ENCODE assay signal across 16 cellular contexts in genomic region chr12:1913377-1914115, GRCh38. TPM values are rescaled to one million over a fixed set of nuclear protein-coding genes. Genes with fewer than 3 reads are reported as not detected.
DNase-seq lines count a peak whose midpoint lies in the region; ATAC-seq, FAIRE-seq and TF ChIP-seq lines count a peak whose summit lies in the region.
"Had no signal": no experiment of that assay in that cellular context is flagged by ENCODE, and none has a peak within 500 bp of the region (broad histone marks: within the 10 kb centered on the region; RNA-seq: fewer than 3 reads in every experiment).

No MANE protein-coding gene starts in this region.

- FAIRE-seq in HepG2 (lab: Jason Lieb, UNC): no peak
- FAIRE-seq: H54 had no signal

- 14% methylated on average over 5 of the region's 12 CpGs for WGBS in HepG2 (ENCODE audit: low lambda C conversion rate)

- no peak for TF ChIP-seq RAD21 in HepG2 (CRISPR knock-in tag; IDR thresholded peaks at IDR 0.05)

- BruUV-seq in HepG2 (replicated peaks; lab: Mats Ljungman, UMichigan): no TSS peak

- H3K36me3 ChIP-seq in vagina: no peaks in the 10 kb centered on the region
- no peaks in the 10 kb centered on the region for H3K36me3 ChIP-seq in HepG2 (replicated peaks in 1 of 2; ENCODE audit: control insufficient read depth in 1 of 2, insufficient read depth in 2 of 2, low read length in 2 of 2)
- H3K36me3 ChIP-seq: thoracic aorta had no signal

- no peak overlapping the region for H3K9ac ChIP-seq in HepG2 (ENCODE audit: insufficient read depth, low read depth, low read length)

- H3K27ac ChIP-seq in vagina (no peak overlapping the region), HepG2 (ENCODE audit: extremely low read length, insufficient read depth, low read length) (no peak overlapping the region)
- H3K27ac ChIP-seq: thoracic aorta had no signal

- intact Hi-C loops in activated naive CD4-positive, alpha-beta T cell treated with anti-CD3 and anti-CD28 coated beads for 36 hours (cut with micrococcal nuclease): no loop called here
- intact Hi-C loops in vagina (cut with DNase I) (no loop called here), HepG2 (cut with micrococcal nuclease; ENCODE audit: unreplicated experiment) (no loop called here)

- no peak overlapping the region for H3K4me2 ChIP-seq in HepG2 (ENCODE audit: low read depth, low read length)

- peak; percentile 13 for DNase-seq in activated naive CD4-positive, alpha-beta T cell treated with anti-CD3 and anti-CD28 coated beads, Interleukin-2, amount 10 ng/mL, durations not matched to agents 7 days and 5 days
- DNase-seq in activated naive CD4-positive, alpha-beta T cell treated with anti-CD3 and anti-CD28 coated beads for 36 hours: no peak
- DNase-seq in T-helper 17 cell: no peak
- peak; percentile 35 for DNase-seq in left lobe of liver (ENCODE audit: low spot score)
- DNase-seq in vagina (ENCODE audit: extremely low spot score in 2 of 2): peak; percentile 70 to 74
- DNase-seq in HepG2 (ENCODE audit: low spot score): no peak
- DNase-seq: activated gamma-delta T cell; NCI-H1105; NK-92 treated with Interleukin-12 subunit alpha and Interleukin-12 subunit beta, amount 100 ng/mL, for 24 hours; SHP77 treated with DMSO at 0.1 percent for 48 hours had no signal

- no peak for ATAC-seq in T-helper 17 cell
- no peak for ATAC-seq in left lobe of liver
- no peak for ATAC-seq in HG02798 (IDR thresholded peaks at IDR 0.05; ENCODE audit: poor library complexity, unreplicated experiment)
- ATAC-seq in HG03457 (IDR thresholded peaks at IDR 0.05; ENCODE audit: unreplicated experiment): no peak
- no peak; the same call in 2 of the 3 replicates for ATAC-seq in HepG2
- ATAC-seq: naive thymus-derived CD8-positive, alpha-beta T cell had no signal

- in situ Hi-C loops in HepG2 (cut with HindIII; ENCODE audit: extremely low pct_ligation_motif_present, low pct_unique_long_range_greater_than_20kb): no loop called here

- POLR2A ChIA-PET in HepG2 (lab: Yijun Ruan, JAX): no interaction called here

- H3K9me3 Mint-ChIP-seq in activated naive CD4-positive, alpha-beta T cell treated with anti-CD3 and anti-CD28 coated beads, Interleukin-2, amount 10 ng/mL, durations not matched to agents 7 days and 5 days: peaks cover 2% of the 10 kb centered on the region
- H3K9me3 Mint-ChIP-seq in activated naive CD4-positive, alpha-beta T cell treated with anti-CD3 and anti-CD28 coated beads for 36 hours: no peaks in the 10 kb centered on the region

- H3K27me3 ChIP-seq in vagina (no peaks in the 10 kb centered on the region), HepG2 (ENCODE audit: control insufficient read depth in 1 of 2, insufficient read depth in 2 of 2, low read length in 2 of 2) (peaks cover 10 to 48% of the 10 kb centered on the region in 2 experiments; a peak in 4 of 5 replicates)

- CTCF ChIA-PET in activated naive CD4-positive, alpha-beta T cell treated with anti-CD3 and anti-CD28 coated beads, Interleukin-2, amount 10 ng/mL, durations not matched to agents 7 days and 5 days (lab: Charles Lee): interaction anchor here (0.8 kb wide), 1 partner anchor 123 kb away, joined by 3 read pairs; no protein-coding TSS in a partner anchor
- CTCF ChIA-PET in activated naive CD4-positive, alpha-beta T cell treated with anti-CD3 and anti-CD28 coated beads for 36 hours (lab: Charles Lee): interaction anchor here (0.5 to 1.6 kb wide), 3 partner anchors 26 to 770 kb away, joined by 4 to 6 read pairs (median 5); no protein-coding TSS in a partner anchor
- CTCF ChIA-PET in HepG2 (lab: Yijun Ruan, JAX; ENCODE audit: low intra/inter-chr PET ratio, low total read pairs): no interaction called here

- H3K36me3 Mint-ChIP-seq in activated naive CD4-positive, alpha-beta T cell treated with anti-CD3 and anti-CD28 coated beads, Interleukin-2, amount 10 ng/mL, durations not matched to agents 7 days and 5 days: peaks cover 7% of the 10 kb centered on the region
- peaks cover 1% of the 10 kb centered on the region for H3K36me3 Mint-ChIP-seq in activated naive CD4-positive, alpha-beta T cell treated with anti-CD3 and anti-CD28 coated beads for 36 hours (ENCODE audit: low read depth)
- no peaks in the 10 kb centered on the region for H3K36me3 Mint-ChIP-seq in T-helper 17 cell (ENCODE audit: low read depth)
- H3K36me3 Mint-ChIP-seq: IgD-negative memory B cell had no signal

- H3K9me3 ChIP-seq in T-helper 17 cell (ENCODE audit: control insufficient read depth, low read length, poor library complexity, severe bottlenecking): no peaks in the 10 kb centered on the region
- no peaks in the 10 kb centered on the region for H3K9me3 ChIP-seq in vagina
- no peaks in the 10 kb centered on the region for H3K9me3 ChIP-seq in HepG2 (ENCODE audit: low read length)
- H3K9me3 ChIP-seq: thoracic aorta had no signal

- TF ChIP-seq POLR2A in vagina (IDR thresholded peaks at IDR 0.05) (no peak), HepG2 (IDR thresholded peaks at IDR 0.05; ENCODE audit: insufficient read depth in 1 of 2, low read depth in 2 of 2, low read length in 2 of 2) (no peak)

- no peaks in the 10 kb centered on the region for H4K20me1 ChIP-seq in HepG2 (ENCODE audit: insufficient read depth, low read length)

- TF ChIP-seq CTCF in vagina (IDR thresholded peaks at IDR 0.05) (no peak), HepG2 (CRISPR knock-in tag; IDR thresholded peaks at IDR 0.05) (no peak)

- H3K4me3 Mint-ChIP-seq in activated naive CD4-positive, alpha-beta T cell treated with anti-CD3 and anti-CD28 coated beads, Interleukin-2, amount 10 ng/mL, durations not matched to agents 7 days and 5 days: no peak overlapping the region
- no peak overlapping the region for H3K4me3 Mint-ChIP-seq in activated naive CD4-positive, alpha-beta T cell treated with anti-CD3 and anti-CD28 coated beads for 36 hours
- H3K4me3 Mint-ChIP-seq in T-helper 17 cell: peak overlapping the region; percentile 39
- H3K4me3 Mint-ChIP-seq: IgD-negative memory B cell; naive thymus-derived CD8-positive, alpha-beta T cell had no signal

- no peak overlapping the region for H2AFZ ChIP-seq in HepG2 (ENCODE audit: low read length)

- H3K4me1 ChIP-seq in vagina (no peaks in the 10 kb centered on the region), HepG2 (ENCODE audit: insufficient read depth, low read length) (peaks cover 13% of the 10 kb centered on the region; the same call in 1 of the 2 replicates)

- H3K4me3 ChIP-seq in vagina: no peak overlapping the region
- H3K4me3 ChIP-seq in HepG2 (replicated peaks in 1 of 3; ENCODE audit: insufficient read depth in 1 of 3, low read depth in 2 of 3, low read length in 3 of 3): no peak overlapping the region
- H3K4me3 ChIP-seq: thoracic aorta had no signal

- peaks cover 31% of the 10 kb centered on the region for H3K4me1 Mint-ChIP-seq in activated naive CD4-positive, alpha-beta T cell treated with anti-CD3 and anti-CD28 coated beads, Interleukin-2, amount 10 ng/mL, durations not matched to agents 7 days and 5 days
- H3K4me1 Mint-ChIP-seq in activated naive CD4-positive, alpha-beta T cell treated with anti-CD3 and anti-CD28 coated beads for 36 hours (ENCODE audit: low read depth): peaks cover 18% of the 10 kb centered on the region
- peaks cover 17% of the 10 kb centered on the region for H3K4me1 Mint-ChIP-seq in T-helper 17 cell

- H3K27ac Mint-ChIP-seq in activated naive CD4-positive, alpha-beta T cell treated with anti-CD3 and anti-CD28 coated beads, Interleukin-2, amount 10 ng/mL, durations not matched to agents 7 days and 5 days: no peak overlapping the region
- no peak overlapping the region for H3K27ac Mint-ChIP-seq in activated naive CD4-positive, alpha-beta T cell treated with anti-CD3 and anti-CD28 coated beads for 36 hours
- no peak overlapping the region for H3K27ac Mint-ChIP-seq in T-helper 17 cell

- H3K79me2 ChIP-seq in HepG2 (ENCODE audit: insufficient read depth, low read length): no peaks in the 10 kb centered on the region

- TF ChIP-seq EP300 in HepG2 (IDR thresholded peaks at IDR 0.05; ENCODE audit: low read depth in 2 of 2, low read length in 2 of 2) (no peak), HepG2 (CRISPR knock-in tag; IDR thresholded peaks at IDR 0.05; ENCODE audit: borderline replicate concordance) (no peak)

- peaks cover 47% of the 10 kb centered on the region for H3K27me3 Mint-ChIP-seq in activated naive CD4-positive, alpha-beta T cell treated with anti-CD3 and anti-CD28 coated beads, Interleukin-2, amount 10 ng/mL, durations not matched to agents 7 days and 5 days
- peaks cover 2% of the 10 kb centered on the region for H3K27me3 Mint-ChIP-seq in activated naive CD4-positive, alpha-beta T cell treated with anti-CD3 and anti-CD28 coated beads for 36 hours (ENCODE audit: low read depth)
- H3K27me3 Mint-ChIP-seq in T-helper 17 cell: peaks cover 13% of the 10 kb centered on the region

TF ChIP-seq in HepG2, 621 proteins besides CTCF, POLR2A, EP300 and RAD21 (continues in another document):
- TF ChIP-seq ZSCAN9 (CRISPR knock-in tag; IDR thresholded peaks at IDR 0.05; ENCODE audit: borderline replicate concordance) (no peak), HCFC1 (IDR thresholded peaks at IDR 0.05; ENCODE audit: low read depth, low read length) (no peak)

RNA-seq across cellular contexts. Expression of gene CACNA2D4, which starts 4.9 kb away (rescaled TPM):
- total RNA-seq in activated naive CD4-positive, alpha-beta T cell treated with anti-CD3 and anti-CD28 coated beads for 36 hours: 1 to 10 TPM; 2.1 to 2.7 TPM
- total RNA-seq in T-helper 17 cell (10 to 100 TPM; 18.1 to 25.2 TPM), left lobe of liver (0.83 TPM), vagina (2.2 TPM), HepG2 (2016; rRNA removed; fragmentation: Illumina TruSeq; extraction: Trizol) (7.2 and 14.2 TPM in 2 replicates)
- 8.0 and 8.7 TPM in 2 replicates for total RNA-seq in HepG2 (2016; cell fraction: cytosol; rRNA removed; fragmentation: Illumina TruSeq; extraction: Trizol; ENCODE audit: low read depth)
- total RNA-seq in HepG2 (2016; cell fraction: insoluble cytoplasmic fraction; rRNA removed; fragmentation: Illumina TruSeq; extraction: Trizol): 8.0 and 14.5 TPM in 2 replicates
- 14.1 and 16.1 TPM in 2 replicates for total RNA-seq in HepG2 (2016; cell fraction: membrane; rRNA removed; fragmentation: Illumina TruSeq; extraction: Trizol)
- 15.5 and 18.8 TPM in 2 replicates for total RNA-seq in HepG2 (2016; cell fraction: nucleus; rRNA removed; fragmentation: Illumina TruSeq; extraction: Trizol)
- 136 and 160 TPM in 2 replicates for polyA plus RNA-seq in HepG2 (2011; rRNA removed)
- 115 and 149 TPM in 2 replicates for polyA plus RNA-seq in HepG2 (2011; cell fraction: cytosol; rRNA removed)
- 402 and 439 TPM in 2 replicates for polyA plus RNA-seq in HepG2 (2011; cell fraction: nucleus; rRNA removed)
- 73.6 and 103 TPM in 2 replicates for polyA plus RNA-seq in HepG2 (2012)
- polyA plus RNA-seq in HepG2 (2016; cell fraction: cytosol; fragmentation: Illumina TruSeq; extraction: Trizol; ENCODE audit: low read depth): 7.6 and 9.3 TPM in 2 replicates
- 10.4 and 11.5 TPM in 2 replicates for polyA plus RNA-seq in HepG2 (2016; cell fraction: insoluble cytoplasmic fraction; fragmentation: Illumina TruSeq; extraction: Trizol; ENCODE audit: low read depth)
- polyA plus RNA-seq in HepG2 (2016; cell fraction: membrane; fragmentation: Illumina TruSeq; extraction: Trizol; ENCODE audit: low read depth): 13.7 and 16.7 TPM in 2 replicates
- polyA plus RNA-seq in HepG2 (2016; cell fraction: nucleus; fragmentation: Illumina TruSeq; extraction: Trizol; ENCODE audit: insufficient read depth, low read depth): 27.6 and 41.2 TPM in 2 replicates
- polyA minus RNA-seq in HepG2 (2011; rRNA and poly(A)+ RNA removed; ENCODE audit: low replicate concordance): 202 TPM in 1 of 2 replicates, not detected in the other
- polyA minus RNA-seq in HepG2 (2011; cell fraction: cytosol; rRNA and poly(A)+ RNA removed): 42.4 and 44.5 TPM in 2 replicates
- polyA minus RNA-seq in HepG2 (2011; cell fraction: nucleus; rRNA and poly(A)+ RNA removed): 135 and 155 TPM in 2 replicates

Comparison
In these comparisons a context has a peak if more than half of its experiments do, and no peak if none do; other contexts are left out.
1. DNase-seq: peak in activated naive CD4-positive, alpha-beta T cell treated with anti-CD3 and anti-CD28 coated beads, Interleukin-2, amount 10 ng/mL, durations not matched to agents 7 days and 5 days (single experiment), left lobe of liver (single experiment) and vagina (2 of 2); none in activated naive CD4-positive, alpha-beta T cell treated with anti-CD3 and anti-CD28 coated beads for 36 hours (single experiment), T-helper 17 cell (0 of 3) and HepG2 (single experiment).